ENCODE assay signal across 1 cellular context in genomic region chr16:15573896-15574613, GRCh38.
TF ChIP-seq lines count a peak whose summit lies in the region.
"Not testable (repeated sequence)": the region's sequence is repeated elsewhere in the genome, so short reads cannot be mapped to it uniquely, and the experiment has no call there.

No MANE protein-coding gene starts in this region.

TF ChIP-seq in K562, 482 proteins besides CTCF, POLR2A, EP300 and RAD21 (continued from another document and continues in another):
- not testable (repeated sequence) for TF ChIP-seq PBX2 (CRISPR knock-in tag; IDR thresholded peaks at IDR 0.05; ENCODE audit: low read depth); JUND (IDR thresholded peaks at IDR 0.05; ENCODE audit: borderline replicate concordance, low read depth, low read length)
- TF ChIP-seq PBX2 (tag; conservative IDR thresholded peaks at IDR 0.05; ENCODE audit: low read depth) (0 out of 2 replicates have a peak, but pooled peaks have one; percentile 19), ZNF449 (CRISPR knock-in tag; IDR thresholded peaks at IDR 0.05) (peak; percentile 89), CREB5 (CRISPR knock-in tag; IDR thresholded peaks at IDR 0.05) (peak; percentile 94), SUPT5H (IDR thresholded peaks at IDR 0.05) (peak; percentile 90), MEF2D (tag; conservative IDR thresholded peaks at IDR 0.05; ENCODE audit: low read depth) (peak; percentile 95), ELF2 (CRISPR knock-in tag; IDR thresholded peaks at IDR 0.05) (peak; percentile 85), ERF (CRISPR knock-in tag; IDR thresholded peaks at IDR 0.05) (peak; percentile 88), ZNF324 (CRISPR knock-in tag; IDR thresholded peaks at IDR 0.05) (0 out of 2 replicates have a peak, but pooled peaks have one; percentile 54), CAMTA2 (CRISPR knock-in tag; conservative IDR thresholded peaks at IDR 0.05) (0 out of 2 replicates have a peak, but pooled peaks have one; percentile 68), ZNF75A (CRISPR knock-in tag; IDR thresholded peaks at IDR 0.05) (peak; percentile 77), MYC (IDR thresholded peaks at IDR 0.05; ENCODE audit: low read depth, low read length) (peak; percentile 85), MYC (CRISPR knock-in tag; IDR thresholded peaks at IDR 0.05; ENCODE audit: borderline replicate concordance, low read depth) (peak; percentile 93; the same call in 1 of the 2 replicates), TBP (optimal IDR thresholded peaks at IDR 0.05; ENCODE audit: low read depth, low read length) (peak; percentile 70), ZNF76 (CRISPR knock-in tag; IDR thresholded peaks at IDR 0.05; ENCODE audit: borderline replicate concordance) (peak; percentile 94; the same call in 1 of the 2 replicates), CBX1 (IDR thresholded peaks at IDR 0.05; ENCODE audit: low read depth) (peak; percentile 59; the same call in 1 of the 2 replicates), ETV1 (tag; conservative IDR thresholded peaks at IDR 0.05; ENCODE audit: low read depth) (peak; percentile 75), KLF13 (tag; IDR thresholded peaks at IDR 0.05; ENCODE audit: borderline replicate concordance, low read depth) (peak; percentile 67; the same call in 1 of the 2 replicates), HSF4 (CRISPR knock-in tag; IDR thresholded peaks at IDR 0.05; ENCODE audit: borderline replicate concordance) (peak; percentile 83; the same call in 1 of the 2 replicates), TSHZ1 (CRISPR knock-in tag; IDR thresholded peaks at IDR 0.05) (peak; percentile 90), HOMEZ (CRISPR knock-in tag; IDR thresholded peaks at IDR 0.05) (peak; percentile 91), PATZ1 (CRISPR knock-in tag; IDR thresholded peaks at IDR 0.05; ENCODE audit: borderline replicate concordance) (peak; percentile 91; the same call in 1 of the 2 replicates), HDAC1 (IDR thresholded peaks at IDR 0.05) (peak in 1 of 2 experiments; percentile 43; a peak in 1 of 4 replicates), PRDM10 (IDR thresholded peaks at IDR 0.05; ENCODE audit: partially characterized antibody) (peak; percentile 22), POLR2G (IDR thresholded peaks at IDR 0.05; ENCODE audit: low read depth, low read length) (peak; percentile 67), GTF2A2 (tag; IDR thresholded peaks at IDR 0.05) (peak; percentile 84; the same call in 1 of the 2 replicates), ZBTB17 (CRISPR knock-in tag; IDR thresholded peaks at IDR 0.05) (peak; percentile 89), PHF8 (IDR thresholded peaks at IDR 0.05; ENCODE audit: borderline replicate concordance, low read length) (peak; percentile 32; the same call in 1 of the 2 replicates), PML (IDR thresholded peaks at IDR 0.05; ENCODE audit: low read length) (peak; percentile 79), ZNF395 (CRISPR knock-in tag; IDR thresholded peaks at IDR 0.05) (peak; percentile 98), ATF4 (CRISPR knock-in tag; IDR thresholded peaks at IDR 0.05) (peak; percentile 84), E2F6 (IDR thresholded peaks at IDR 0.05; ENCODE audit: borderline replicate concordance in 1 of 2, extremely low read depth in 1 of 2, insufficient read depth in 1 of 2, insufficient read length in 1 of 2, low read depth in 1 of 2, low read length in 1 of 2, poor library complexity in 1 of 2, severe bottlenecking in 1 of 2) (peak; percentile 30 to 57), TCFL5 (CRISPR knock-in tag; conservative IDR thresholded peaks at IDR 0.05) (peak; percentile 86), JUND (tag; IDR thresholded peaks at IDR 0.05; ENCODE audit: borderline replicate concordance, low read depth, low read length) (peak; percentile 57; the same call in 2 of the 3 replicates), HIVEP1 (CRISPR knock-in tag; IDR thresholded peaks at IDR 0.05) (peak; percentile 94), ETV5 (CRISPR knock-in tag; IDR thresholded peaks at IDR 0.05; ENCODE audit: low read depth) (0 out of 2 replicates have a peak, but pooled peaks have one; percentile 31), NFE2L1 (tag; IDR thresholded peaks at IDR 0.05; ENCODE audit: borderline replicate concordance, low read depth) (peak; percentile 42; the same call in 1 of the 2 replicates), FOSL1 (tag; conservative IDR thresholded peaks at IDR 0.05) (peak; percentile 10; the same call in 1 of the 2 replicates)
